In the genomic region with DNA sequence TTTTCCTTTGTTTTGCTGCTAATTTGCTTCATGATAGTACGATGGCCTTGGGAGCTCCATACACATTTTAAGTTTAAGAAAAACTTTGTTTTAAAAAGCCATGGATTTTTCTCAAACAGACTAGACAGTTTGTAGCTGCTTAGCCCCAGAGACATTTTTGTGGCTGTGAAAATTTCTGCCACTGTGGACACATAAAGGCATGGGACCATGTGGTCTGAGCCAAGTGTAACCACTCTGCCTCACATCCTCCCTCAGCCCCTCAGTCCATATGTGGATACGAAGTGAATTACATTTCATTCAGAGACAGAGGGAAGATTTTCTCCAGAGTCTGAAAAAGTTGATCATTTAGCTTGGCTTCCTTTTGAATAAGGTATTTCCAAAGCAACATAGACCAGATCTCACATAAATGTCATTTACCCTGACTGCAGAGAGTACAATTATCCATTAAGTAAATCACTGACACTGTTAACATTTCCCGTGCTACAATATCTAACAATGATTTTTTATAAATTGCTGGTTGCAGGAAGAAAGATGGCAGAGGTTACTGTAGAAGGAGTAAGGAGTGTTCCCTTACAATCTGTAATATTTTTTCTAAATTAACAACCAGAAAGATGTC, we compare ENCODE assay signal across 14 cellular contexts.
DNase-seq lines count a peak whose midpoint lies in the region; ATAC-seq, FAIRE-seq and TF ChIP-seq lines count a peak whose summit lies in the region.
"Had no signal": no experiment of that assay in that cellular context is flagged by ENCODE, and none has a peak within 500 bp of the region (broad histone marks: within the 10 kb centered on the region; RNA-seq: fewer than 3 reads in every experiment).

No MANE protein-coding gene starts in this region.

- ATAC-seq in HG03521 (IDR thresholded peaks at IDR 0.05; ENCODE audit: unreplicated experiment) = no peak
- ATAC-seq: K562; stimulated activated memory B cell treated with anti-CD40 and anti-IgM and Interleukin-4, amounts not matched to agents 10 μg/mL and 1 μg/mL and 100 μg/mL, for 72 hours had no signal

- H3K9me1 ChIP-seq in keratinocyte (ENCODE audit: control insufficient read depth, extremely low read depth, insufficient read depth, low read length) = no peaks in the 10 kb centered on the region

- H3K27ac ChIP-seq in keratinocyte (ENCODE audit: control insufficient read depth, insufficient read depth, low read length) (no peak overlapping the region), skeletal muscle tissue (ENCODE audit: low read depth, low read length) (peak overlapping the region; percentile 28)

- no peak for TF ChIP-seq CTCF in keratinocyte (optimal IDR thresholded peaks at IDR 0.05 in 1 of 3, IDR thresholded peaks at IDR 0.05 in 1 of 3, conservative IDR thresholded peaks at IDR 0.05 in 1 of 3; ENCODE audit: extremely low read depth in 1 of 3, insufficient read depth in 2 of 3, low read length in 3 of 3)
- TF ChIP-seq CTCF in CD14-positive monocyte (IDR thresholded peaks at IDR 0.05) = no peak

- dilution Hi-C loops in keratinocyte (cut with MboI; ENCODE audit: extremely low pct_ligation_motif_present, low sequenced_read_pairs) = no loop called here

- DNase-seq in EL (peak; percentile 50), adipocyte (ENCODE audit: low read depth) (peak; percentile 59), keratinocyte (ENCODE audit: low read depth, low spot score) (no peak), KBM-7 (no peak), CD14-positive monocyte (ENCODE audit: low spot score) (no peak), NCI-H1105 treated with DMSO at 0.1 percent for 48 hours (lab: John Stamatoyannopoulos, UW) (no peak)
- DNase-seq: caudate nucleus; CD4-positive, alpha-beta T cell; RPMI8226 had no signal

- no peaks in the 10 kb centered on the region for H3K4me1 Mint-ChIP-seq in CD14-positive monocyte
- H3K4me1 Mint-ChIP-seq: stimulated activated memory B cell treated with anti-CD40 and anti-IgM and Interleukin-4, amounts not matched to agents 10 μg/mL and 1 μg/mL and 100 μg/mL, for 72 hours had no signal

- H3K36me3 ChIP-seq in adipocyte (ENCODE audit: control insufficient read depth, insufficient read depth, low read length, severe bottlenecking) = no peaks in the 10 kb centered on the region
- no peaks in the 10 kb centered on the region for H3K36me3 ChIP-seq in keratinocyte (ENCODE audit: control insufficient read depth in 2 of 2, extremely low read depth in 1 of 2, insufficient read depth in 2 of 2, low read length in 2 of 2)
- H3K36me3 ChIP-seq in skeletal muscle tissue (ENCODE audit: control insufficient read depth in 3 of 3, insufficient read depth in 3 of 3, low read length in 3 of 3) = no peaks in the 10 kb centered on the region
- H3K36me3 ChIP-seq: HAP-1 had no signal

- peak overlapping the region; percentile 16 for H2AFZ ChIP-seq in keratinocyte (ENCODE audit: control insufficient read depth, low read length)

- H3K27me3 ChIP-seq in adipocyte (replicated peaks; ENCODE audit: control insufficient read depth, insufficient read depth, low read length) (no peaks in the 10 kb centered on the region), keratinocyte (ENCODE audit: control insufficient read depth, extremely low read depth, insufficient read depth, low read length) (no peaks in the 10 kb centered on the region), skeletal muscle tissue (ENCODE audit: control insufficient read depth in 3 of 3, insufficient read depth in 3 of 3, low read length in 3 of 3) (no peaks in the 10 kb centered on the region)

- H3K9me3 ChIP-seq in adipocyte (ENCODE audit: control insufficient read depth, low read length) (no peaks in the 10 kb centered on the region), keratinocyte (ENCODE audit: control insufficient read depth, low read depth, low read length) (no peaks in the 10 kb centered on the region), skeletal muscle tissue (ENCODE audit: control insufficient read depth in 3 of 3, low read length in 3 of 3) (no peaks in the 10 kb centered on the region)
- H3K9me3 ChIP-seq: HAP-1 had no signal

- no peak overlapping the region for H3K4me3 Mint-ChIP-seq in CD14-positive monocyte
- H3K4me3 Mint-ChIP-seq: CD4-positive, alpha-beta T cell; stimulated activated memory B cell treated with anti-CD40 and anti-IgM and Interleukin-4, amounts not matched to agents 10 μg/mL and 1 μg/mL and 100 μg/mL, for 72 hours had no signal

- no peaks in the 10 kb centered on the region for H4K20me1 ChIP-seq in keratinocyte (ENCODE audit: control insufficient read depth, extremely low read depth, insufficient read depth, low read length)

- H3K79me2 ChIP-seq in keratinocyte (ENCODE audit: control insufficient read depth, insufficient read depth, low read length) = no peaks in the 10 kb centered on the region

- H3K27ac Mint-ChIP-seq in CD14-positive monocyte = no peak overlapping the region
- H3K27ac Mint-ChIP-seq: CD4-positive, alpha-beta T cell; stimulated activated memory B cell treated with anti-CD40 and anti-IgM and Interleukin-4, amounts not matched to agents 10 μg/mL and 1 μg/mL and 100 μg/mL, for 72 hours had no signal

- H3K4me1 ChIP-seq in adipocyte (ENCODE audit: control insufficient read depth, insufficient read depth, low read length) (peaks cover 7% of the 10 kb centered on the region), keratinocyte (ENCODE audit: control insufficient read depth, extremely low read depth, insufficient read depth, low read length) (peaks cover 13% of the 10 kb centered on the region), skeletal muscle tissue (ENCODE audit: control insufficient read depth in 3 of 3, insufficient read depth in 3 of 3, low read length in 3 of 3) (peaks cover 0 to 3% (median 0%) of the 10 kb centered on the region in 3 donors)
- H3K4me1 ChIP-seq: HAP-1 had no signal

- intact Hi-C loops in CD14-positive monocyte (cut with micrococcal nuclease) = no loop called here

- in situ Hi-C loops in KBM-7 (cut with MboI; ENCODE audit: low pct_unique_long_range_greater_than_20kb, low sequenced_read_pairs) = no loop called here

- H3K36me3 Mint-ChIP-seq in CD14-positive monocyte = no peaks in the 10 kb centered on the region
- H3K36me3 Mint-ChIP-seq: stimulated activated memory B cell treated with anti-CD40 and anti-IgM and Interleukin-4, amounts not matched to agents 10 μg/mL and 1 μg/mL and 100 μg/mL, for 72 hours had no signal

- no peaks in the 10 kb centered on the region for H3K9me3 Mint-ChIP-seq in CD14-positive monocyte
- H3K9me3 Mint-ChIP-seq: CD4-positive, alpha-beta T cell; stimulated activated memory B cell treated with anti-CD40 and anti-IgM and Interleukin-4, amounts not matched to agents 10 μg/mL and 1 μg/mL and 100 μg/mL, for 72 hours had no signal

- H3K4me3 ChIP-seq in adipocyte (ENCODE audit: low read length) (peak overlapping the region; percentile 34), keratinocyte (ENCODE audit: control insufficient read depth in 2 of 3, extremely low read depth in 1 of 3, insufficient read depth in 2 of 3, low read depth in 1 of 3, low read length in 3 of 3) (no peak overlapping the region), skeletal muscle tissue (ENCODE audit: low read length in 3 of 3) (no peak overlapping the region)
- H3K4me3 ChIP-seq: HAP-1, K562 had no signal

- no peak overlapping the region for H3K4me2 ChIP-seq in keratinocyte (ENCODE audit: control insufficient read depth, extremely low read depth, insufficient read depth, low read depth, low read length)

- no peaks in the 10 kb centered on the region for H3K27me3 Mint-ChIP-seq in CD14-positive monocyte (ENCODE audit: low read depth in 3 of 3)
- H3K27me3 Mint-ChIP-seq: CD4-positive, alpha-beta T cell; stimulated activated memory B cell treated with anti-CD40 and anti-IgM and Interleukin-4, amounts not matched to agents 10 μg/mL and 1 μg/mL and 100 μg/mL, for 72 hours had no signal

- H3K9ac ChIP-seq in adipocyte (ENCODE audit: low read length) (peak overlapping the region; percentile 51), keratinocyte (ENCODE audit: control insufficient read depth, extremely low read depth, insufficient read depth, low read length) (no peak overlapping the region), skeletal muscle tissue (ENCODE audit: low read depth in 1 of 3, low read length in 3 of 3) (no peak overlapping the region)

- no peak for FAIRE-seq in keratinocyte (lab: Jason Lieb, UNC)
- FAIRE-seq: K562 had no signal

Comparison
In these comparisons a context has a peak if more than half of its experiments do, and no peak if none do; other contexts are left out.
1. DNase-seq: peak in EL (single experiment) and adipocyte (single experiment); none in keratinocyte (single experiment), KBM-7 (single experiment), CD14-positive monocyte (single experiment) and NCI-H1105 treated with DMSO at 0.1 percent for 48 hours (single experiment).